ENCODE assay signal across 15 cellular contexts in the genomic region with DNA sequence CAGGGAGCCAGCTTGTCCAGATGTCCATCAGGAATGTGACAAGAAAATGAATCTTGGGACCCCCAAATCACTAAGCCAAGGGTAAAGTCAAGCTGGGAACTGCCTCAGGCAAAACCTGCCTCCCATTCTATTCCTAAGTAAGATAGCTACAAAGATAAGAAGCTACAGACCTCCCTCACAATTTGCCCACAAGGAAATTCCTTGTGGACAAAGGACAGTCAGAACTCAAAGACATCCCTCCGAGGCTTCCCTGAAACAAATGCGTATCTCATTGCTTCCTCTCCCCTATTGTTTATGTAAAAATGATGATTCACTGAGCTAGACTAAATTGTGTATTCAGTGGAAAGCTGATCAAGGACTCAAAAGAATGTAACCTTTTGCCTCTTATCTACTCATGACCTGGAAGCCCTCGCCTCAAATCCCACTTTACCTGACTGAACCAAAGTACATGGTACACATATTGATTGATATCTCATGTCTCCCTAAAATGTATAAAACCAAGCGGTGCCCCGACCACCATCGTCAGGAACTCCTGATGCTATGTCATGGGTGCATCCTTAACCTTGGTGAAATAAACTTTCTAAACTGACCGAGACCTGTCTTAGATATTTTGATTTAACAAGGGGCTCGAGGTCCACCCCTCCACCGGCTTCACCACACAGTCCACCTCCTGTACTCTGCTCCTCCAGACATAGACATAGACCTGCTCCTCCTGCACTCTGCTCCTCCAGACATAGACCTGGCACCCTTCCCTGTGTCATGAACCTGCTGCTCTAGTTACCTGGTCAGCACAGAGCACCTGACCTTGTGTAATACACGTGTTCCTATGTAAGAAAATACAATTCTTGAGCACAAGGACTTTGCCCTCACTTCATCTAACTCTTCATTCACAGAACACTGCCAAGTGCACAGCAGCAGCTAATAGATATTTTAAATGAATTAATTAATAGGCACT.
DNase-seq lines count a peak whose midpoint lies in the region; ATAC-seq and TF ChIP-seq lines count a peak whose summit lies in the region.
"Had no signal": no experiment of that assay in that cellular context is flagged by ENCODE, and none has a peak within 500 bp of the region (broad histone marks: within the 10 kb centered on the region; RNA-seq: fewer than 3 reads in every experiment).

No MANE protein-coding gene starts in this region.

- no peak overlapping the region for H4K8ac ChIP-seq in trophoblast cell (ENCODE audit: low read depth, low read length)

- H3K27ac ChIP-seq in trophoblast cell (ENCODE audit: low read depth, low read length) = peak overlapping the region; percentile 79
- H3K27ac ChIP-seq: heart left ventricle had no signal

- in situ Hi-C loops in HAP-1 (cut with MboI; ENCODE audit: low sequenced_read_pairs) = no loop called here

- peaks cover 3% of the 10 kb centered on the region for H3K79me1 ChIP-seq in trophoblast cell (ENCODE audit: low read length)

- H3K9ac ChIP-seq in adipocyte (ENCODE audit: low read length) = no peak overlapping the region
- no peak overlapping the region for H3K9ac ChIP-seq in trophoblast cell (ENCODE audit: low read length)

- no peak overlapping the region for H3K4ac ChIP-seq in trophoblast cell (ENCODE audit: low read depth, low read length)

- peak overlapping the region; percentile 43 for H3K4me2 ChIP-seq in trophoblast cell (ENCODE audit: low read length)

- no peak overlapping the region for H2AK5ac ChIP-seq in trophoblast cell (ENCODE audit: low read length)

- no peaks in the 10 kb centered on the region for H3K9me3 ChIP-seq in HAP-1
- peaks cover 3% of the 10 kb centered on the region for H3K9me3 ChIP-seq in adipocyte (ENCODE audit: control insufficient read depth, low read length)
- peaks cover 10% of the 10 kb centered on the region for H3K9me3 ChIP-seq in trophoblast cell (ENCODE audit: insufficient read depth, low read depth, low read length)

- no CpG with 5 or more reads among the region's 10 CpGs for WGBS in trophoblast cell (ENCODE audit: extremely low coverage, insufficient coverage, insufficient read length)

- peak overlapping the region; percentile 30 for H4K91ac ChIP-seq in trophoblast cell (ENCODE audit: low read depth, low read length)

- H3K36me3 ChIP-seq in HAP-1 (replicated peaks) = no peaks in the 10 kb centered on the region
- peaks cover 15% of the 10 kb centered on the region for H3K36me3 ChIP-seq in adipocyte (ENCODE audit: control insufficient read depth, insufficient read depth, low read length, severe bottlenecking)
- H3K36me3 ChIP-seq in trophoblast cell (ENCODE audit: control insufficient read depth in 1 of 2, insufficient read depth in 2 of 2, low read length in 2 of 2) = peaks cover 13 to 16% of the 10 kb centered on the region in 2 experiments

- ATAC-seq in GM18519 (IDR thresholded peaks at IDR 0.05; ENCODE audit: low FRiP score, unreplicated experiment) (no peak), GM19452 (IDR thresholded peaks at IDR 0.05; ENCODE audit: unreplicated experiment) (no peak)
- ATAC-seq: heart left ventricle had no signal

- H3K27me3 ChIP-seq in HAP-1 (ENCODE audit: low read depth) (no peaks in the 10 kb centered on the region), adipocyte (replicated peaks; ENCODE audit: control insufficient read depth, insufficient read depth, low read length) (no peaks in the 10 kb centered on the region), trophoblast cell (ENCODE audit: insufficient read depth, low read length) (no peaks in the 10 kb centered on the region)
- H3K27me3 ChIP-seq: heart left ventricle had no signal

- H3K79me2 ChIP-seq in trophoblast cell (ENCODE audit: control insufficient read depth, insufficient read depth, low read length, poor library complexity) = no peaks in the 10 kb centered on the region

- no peak overlapping the region for H3K18ac ChIP-seq in trophoblast cell (ENCODE audit: low read length)

- no peak overlapping the region for H2AFZ ChIP-seq in trophoblast cell (ENCODE audit: insufficient read depth, low read length, poor library complexity)

- H3K23ac ChIP-seq in trophoblast cell (ENCODE audit: low read length) = no peak overlapping the region

- no peak overlapping the region for H4K12ac ChIP-seq in trophoblast cell (ENCODE audit: low read depth, low read length)

- no peak overlapping the region for H2BK5ac ChIP-seq in trophoblast cell (ENCODE audit: low read depth, low read length, poor library complexity)

- H3K4me3 ChIP-seq in HAP-1 (no peak overlapping the region), adipocyte (ENCODE audit: low read length) (no peak overlapping the region), fibroblast of villous mesenchyme (ENCODE audit: low read depth, low read length) (no peak overlapping the region), trophoblast cell (ENCODE audit: low read depth, low read length) (no peak overlapping the region)
- H3K4me3 ChIP-seq: heart left ventricle had no signal

- H3K4me1 ChIP-seq in HAP-1 = peaks cover 25% of the 10 kb centered on the region
- peaks cover 23% of the 10 kb centered on the region for H3K4me1 ChIP-seq in adipocyte (ENCODE audit: control insufficient read depth, insufficient read depth, low read length)
- H3K4me1 ChIP-seq in trophoblast cell (ENCODE audit: control insufficient read depth in 1 of 2, insufficient read depth in 2 of 2, low read length in 2 of 2) = peaks cover 8 to 17% of the 10 kb centered on the region in 2 experiments
- H3K4me1 ChIP-seq: heart left ventricle had no signal

- H3K14ac ChIP-seq in trophoblast cell (ENCODE audit: low read length) = no peak overlapping the region

- no peak overlapping the region for H2BK120ac ChIP-seq in trophoblast cell (ENCODE audit: insufficient read depth, low read length, poor library complexity)

- no peak overlapping the region for H2BK12ac ChIP-seq in trophoblast cell (ENCODE audit: low read length)

- DNase-seq in HAP-1 (ENCODE audit: low spot score in 2 of 2) = peak; percentile 21 to 26
- DNase-seq in adipocyte (ENCODE audit: low read depth) = peak; percentile 45
- DNase-seq in fibroblast of villous mesenchyme (ENCODE audit: low read depth) = peak; percentile 69
- peak; percentile 2 to 45 for DNase-seq in trophoblast cell
- no peak for DNase-seq in activated CD4-positive, CD25-positive, alpha-beta regulatory T cell treated with anti-CD3 and anti-CD28 coated beads, Interleukin-2, amount 50 U/mL, for 72 hours
- DNase-seq in NK-92 (lab: John Stamatoyannopoulos, UW; ENCODE audit: unreplicated experiment) = no peak
- DNase-seq: activated CD4-positive, alpha-beta memory T cell treated with anti-CD3 and anti-CD28 coated beads, Interleukin-2, amount 10 ng/mL, durations not matched to agents 7 days and 5 days; CD8-positive, alpha-beta memory T cell; cerebellar nuclear complex; heart left ventricle; KBM-7; midbrain; NCI-H187 had no signal

- no peak for TF ChIP-seq CTCF in fibroblast of villous mesenchyme (IDR thresholded peaks at IDR 0.05; ENCODE audit: insufficient read depth, low read depth, low read length)

Comparison
In these comparisons a context has a peak if more than half of its experiments do, and no peak if none do; other contexts are left out.
1. DNase-seq: peak in HAP-1 (2 of 2), adipocyte (single experiment), fibroblast of villous mesenchyme (single experiment) and trophoblast cell (2 of 2); none in activated CD4-positive, CD25-positive, alpha-beta regulatory T cell treated with anti-CD3 and anti-CD28 coated beads, Interleukin-2, amount 50 U/mL, for 72 hours (single experiment) and NK-92 (single experiment).